In genomic region chrX:25976683-25977310, GRCh38 we compare ENCODE assay signal across 14 cellular contexts.
"Had no signal": no experiment of that assay in that cellular context is flagged by ENCODE, and none has a peak within 500 bp of the region (broad histone marks: within the 10 kb centered on the region; RNA-seq: fewer than 3 reads in every experiment).

No MANE protein-coding gene starts in this region.

- H2AFZ ChIP-seq: hepatocyte had no signal

- DNase-seq: activated B cell treated with CpG ODN at 0.5 μM for 24 hours; activated CD4-positive, alpha-beta T cell treated with anti-CD3 and anti-CD28 coated beads, Interleukin-2, amount 10 ng/mL, durations not matched to agents 24 days and 14 days; activated naive CD4-positive, alpha-beta T cell treated with anti-CD3 and anti-CD28 coated beads, Interleukin-2, amount 10 ng/mL, durations not matched to agents 7 days and 5 days; effector memory CD4-positive, alpha-beta T cell; sigmoid colon; stimulated activated CD4-positive, alpha-beta T cell treated with anti-CD3 and anti-CD28 coated beads, Interleukin-12 subunit alpha, Interleukin-12 subunit beta, amount 100 ng/mL, for 4 hours; stimulated activated CD4-positive, alpha-beta T cell treated with anti-CD3 and anti-CD28 coated beads, Interleukin-2, amount 100 ng/mL, for 48 hours; stimulated activated naive CD4-positive, alpha-beta T cell treated with Interleukin-2 at 50 U/mL for 16 hours; upper lobe of left lung had no signal

- H3K4me1 ChIP-seq: gastroesophageal sphincter, sigmoid colon, upper lobe of left lung had no signal

- H3K9me3 ChIP-seq: gastroesophageal sphincter, sigmoid colon had no signal

- H3K27ac ChIP-seq: cardiac muscle cell, coronary artery, epithelial cell of prostate, gastroesophageal sphincter, hepatocyte, sigmoid colon, upper lobe of left lung had no signal

- H3K4me2 ChIP-seq: hepatocyte had no signal

- H3K79me2 ChIP-seq: hepatocyte had no signal

- H3K4me3 ChIP-seq: cardiac muscle cell, coronary artery, gastroesophageal sphincter, hepatocyte, sigmoid colon, upper lobe of left lung had no signal

- H3K36me3 ChIP-seq: cardiac muscle cell, gastroesophageal sphincter, sigmoid colon, upper lobe of left lung had no signal

- H3K27me3 ChIP-seq: cardiac muscle cell, gastroesophageal sphincter, hepatocyte, sigmoid colon, upper lobe of left lung had no signal
